Comparison of ENCODE assay signal across 11 cellular contexts in the genomic region with DNA sequence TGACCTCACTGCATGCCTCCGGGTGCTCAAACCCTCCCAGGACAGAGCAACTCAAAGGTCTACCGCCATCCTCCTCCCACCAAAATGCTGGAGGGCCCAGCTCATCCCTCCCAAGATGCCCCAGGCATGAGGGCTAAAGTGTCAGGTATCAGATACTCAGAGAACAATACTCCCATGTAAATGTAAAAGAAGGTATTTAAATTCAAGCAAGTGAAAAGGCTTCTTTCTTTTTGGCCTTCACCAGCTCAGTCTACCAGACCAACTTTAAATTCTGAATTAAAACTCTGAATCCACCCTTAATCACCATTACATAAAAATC. TPM values are rescaled to one million over a fixed set of nuclear protein-coding genes. Genes with fewer than 3 reads are reported as not detected.
DNase-seq lines count a peak whose midpoint lies in the region; TF ChIP-seq lines count a peak whose summit lies in the region.
"Had no signal": no experiment of that assay in that cellular context is flagged by ENCODE, and none has a peak within 500 bp of the region (broad histone marks: within the 10 kb centered on the region; RNA-seq: fewer than 3 reads in every experiment).

No MANE protein-coding gene starts in this region.

- H3K27ac Mint-ChIP-seq in activated CD4-positive, alpha-beta memory T cell treated with anti-CD3 and anti-CD28 coated beads for 36 hours = peak overlapping the region; percentile 8

- 52 to 96% methylated on average over 2 of the region's 2 CpGs for WGBS in thyroid gland, 2 donors

- peaks cover 55 to 71% (median 64%) of the 10 kb centered on the region in 10 experiments for H3K4me1 ChIP-seq in BLaER1 treated with 17β-estradiol and CSF1 and Interleukin-3, amounts not matched to agents 10 nM and 100 nM
- H3K4me1 ChIP-seq in thyroid gland = peaks cover 27 to 37% of the 10 kb centered on the region in 2 donors
- peaks cover 13% of the 10 kb centered on the region for H3K4me1 ChIP-seq in colonic mucosa

- intact Hi-C loops in activated CD4-positive, alpha-beta memory T cell treated with anti-CD3 and anti-CD28 coated beads for 36 hours (cut with micrococcal nuclease) = loop anchor here (5.0 to 10.0 kb wide), 6 partner anchors 220 to 1697 kb away; partner anchors contain the start of genes ACBD3, C1orf35, COQ8A and ITPKB
- intact Hi-C loops in thyroid gland (cut with DNase I) = no loop called here
- intact Hi-C loops in colonic mucosa (cut with DNase I) = no loop called here

- TF ChIP-seq CTCF in GM12865 (IDR thresholded peaks at IDR 0.05; ENCODE audit: insufficient read depth, low read depth, low read length, missing control alignments) (no peak), thyroid gland (IDR thresholded peaks at IDR 0.05) (no peak), colonic mucosa (IDR thresholded peaks at IDR 0.05) (no peak)

- CTCF ChIA-PET in activated CD4-positive, alpha-beta memory T cell treated with anti-CD3 and anti-CD28 coated beads for 36 hours (lab: Charles Lee) = interaction anchor here (0.6 to 2.6 kb wide), 6 partner anchors 15 to 279 kb away, joined by 3 to 8 read pairs (median 5); partner anchors contain the start of gene LIN9

- no peaks in the 10 kb centered on the region for H3K9me3 Mint-ChIP-seq in activated CD4-positive, alpha-beta memory T cell treated with anti-CD3 and anti-CD28 coated beads for 36 hours

- H4K20me1 ChIP-seq in BLaER1 treated with 17β-estradiol and CSF1 and Interleukin-3, amounts not matched to agents 10 nM and 100 nM = peaks cover 52 to 73% (median 61%) of the 10 kb centered on the region in 11 experiments

- H3K9me3 ChIP-seq in BLaER1 treated with 17β-estradiol and CSF1 and Interleukin-3, amounts not matched to agents 10 nM and 100 nM (replicated peaks in 1 of 11) = no peaks in the 10 kb centered on the region
- H3K9me3 ChIP-seq in thyroid gland (no peaks in the 10 kb centered on the region), colonic mucosa (no peaks in the 10 kb centered on the region)

- H3K27me3 Mint-ChIP-seq in activated CD4-positive, alpha-beta memory T cell treated with anti-CD3 and anti-CD28 coated beads for 36 hours = no peaks in the 10 kb centered on the region

- DNase-seq in GM12865 (ENCODE audit: low read depth) (no peak), iPS-NIHi11 (ENCODE audit: low spot score) (peak; percentile 83), thyroid gland (no peak), Kasumi-1 (lab: John Stamatoyannopoulos, UW) (no peak), RKO (ENCODE audit: low spot score) (no peak), colonic mucosa (no peak)
- no peak for DNase-seq in activated CD4-positive, alpha-beta memory T cell treated with anti-CD3 and anti-CD28 coated beads for 36 hours
- DNase-seq: cortex of kidney, midbrain, SW 1271 had no signal

- peak overlapping the region; percentile 100 for H3K4me3 Mint-ChIP-seq in activated CD4-positive, alpha-beta memory T cell treated with anti-CD3 and anti-CD28 coated beads for 36 hours

- POLR2A ChIA-PET in activated CD4-positive, alpha-beta memory T cell treated with anti-CD3 and anti-CD28 coated beads for 36 hours (lab: Charles Lee) = interaction anchor here (1.5 kb wide), 1 partner anchor 342 kb away, joined by 5 read pairs; the partner anchor contains the start of gene H3-3A

- peak overlapping the region in 10 of 11 experiments; percentile 66 to 93 (median 88); a peak in 20 of 22 replicates for H3K27ac ChIP-seq in BLaER1 treated with 17β-estradiol and CSF1 and Interleukin-3, amounts not matched to agents 10 nM and 100 nM
- H3K27ac ChIP-seq in thyroid gland = no peak overlapping the region
- no peak overlapping the region for H3K27ac ChIP-seq in colonic mucosa

- peaks cover 59% of the 10 kb centered on the region for H3K4me1 Mint-ChIP-seq in activated CD4-positive, alpha-beta memory T cell treated with anti-CD3 and anti-CD28 coated beads for 36 hours (ENCODE audit: low read depth)

- peak overlapping the region; percentile 72 to 88 (median 78); a peak in 19 of 20 replicates for H3K4me3 ChIP-seq in BLaER1 treated with 17β-estradiol and CSF1 and Interleukin-3, amounts not matched to agents 10 nM and 100 nM
- peak overlapping the region; percentile 94 for H3K4me3 ChIP-seq in GM12865 (ENCODE audit: low read depth, low read length)
- no peak overlapping the region for H3K4me3 ChIP-seq in thyroid gland (replicated peaks in 1 of 3)
- no peak overlapping the region for H3K4me3 ChIP-seq in colonic mucosa

- H3K36me3 Mint-ChIP-seq in activated CD4-positive, alpha-beta memory T cell treated with anti-CD3 and anti-CD28 coated beads for 36 hours = peaks cover 43% of the 10 kb centered on the region

- TF ChIP-seq POLR2A in thyroid gland (IDR thresholded peaks at IDR 0.05) = no peak

- no peaks in the 10 kb centered on the region for H3K27me3 ChIP-seq in BLaER1 treated with 17β-estradiol and CSF1 and Interleukin-3, amounts not matched to agents 10 nM and 100 nM
- H3K27me3 ChIP-seq in thyroid gland (no peaks in the 10 kb centered on the region), colonic mucosa (no peaks in the 10 kb centered on the region)

- H3K9ac ChIP-seq in BLaER1 treated with 17β-estradiol and CSF1 and Interleukin-3, amounts not matched to agents 10 nM and 100 nM = peak overlapping the region; percentile 78 to 91 (median 88)
- no peak overlapping the region for H3K9ac ChIP-seq in colonic mucosa (ENCODE audit: low read depth in 2 of 2, low read length in 2 of 2)

- H3K4me2 ChIP-seq in BLaER1 treated with 17β-estradiol and CSF1 and Interleukin-3, amounts not matched to agents 10 nM and 100 nM = peak overlapping the region; percentile 92 to 99 (median 97)

- H3K36me3 ChIP-seq in BLaER1 treated with 17β-estradiol and CSF1 and Interleukin-3, amounts not matched to agents 10 nM and 100 nM = peaks cover 24 to 33% (median 31%) of the 10 kb centered on the region in 11 experiments
- H3K36me3 ChIP-seq in thyroid gland = peaks cover 15 to 21% of the 10 kb centered on the region in 2 donors
- H3K36me3 ChIP-seq in colonic mucosa = no peaks in the 10 kb centered on the region

RNA-seq across cellular contexts. Expression of gene PARP1, which starts 3.0 kb away (rescaled TPM):
- total RNA-seq in activated CD4-positive, alpha-beta memory T cell treated with anti-CD3 and anti-CD28 coated beads for 36 hours = 100 to 1,000 TPM; 301 to 308 TPM
- total RNA-seq in thyroid gland (100 to 1,000 TPM in 2 of 4 donors, 10 to 100 TPM in 2; 47.8 to 103 (median 90.5) TPM), colonic mucosa (10 to 100 TPM; 56.7 to 96.3 TPM)

Comparison
In these comparisons a context has a peak if more than half of its experiments do, and no peak if none do; other contexts are left out.
1. H3K27ac ChIP-seq: peak in BLaER1 treated with 17β-estradiol and CSF1 and Interleukin-3, amounts not matched to agents 10 nM and 100 nM (10 of 11); none in thyroid gland (0 of 3) and colonic mucosa (single experiment).
2. H3K4me3 ChIP-seq: peak in BLaER1 treated with 17β-estradiol and CSF1 and Interleukin-3, amounts not matched to agents 10 nM and 100 nM (10 of 10) and GM12865 (single experiment); none in thyroid gland (0 of 3) and colonic mucosa (single experiment).
3. H3K9ac ChIP-seq: peak in BLaER1 treated with 17β-estradiol and CSF1 and Interleukin-3, amounts not matched to agents 10 nM and 100 nM (11 of 11); none in colonic mucosa (0 of 2).